In the genomic region with DNA sequence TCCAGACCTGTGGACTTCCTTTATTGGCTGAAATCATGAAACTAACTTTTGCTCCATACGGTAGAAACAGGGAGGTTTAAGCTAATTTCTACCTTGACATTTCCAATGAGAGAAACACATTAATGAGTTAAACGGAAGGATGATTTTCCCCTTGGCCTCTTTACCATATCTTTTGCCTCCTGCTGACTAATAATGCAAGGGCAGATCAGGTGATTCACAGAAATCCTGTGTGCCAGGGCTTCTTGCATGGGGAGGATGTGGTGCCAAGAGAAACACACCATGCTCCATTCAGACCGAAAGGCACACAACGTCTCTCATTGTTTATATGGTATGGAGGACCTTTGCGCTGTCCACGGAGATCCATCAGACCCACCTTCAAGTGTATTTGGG, we compare ENCODE assay signal across 15 cellular contexts. TPM values are rescaled to one million over a fixed set of nuclear protein-coding genes. Genes with fewer than 3 reads are reported as not detected.
A peak's percentile ranks its signal among the peaks of the same experiment; 100 is the strongest.
DNase-seq lines count a peak whose midpoint lies in the region; ATAC-seq and TF ChIP-seq lines count a peak whose summit lies in the region.
"Had no signal": no experiment of that assay in that cellular context is flagged by ENCODE, and none has a peak within 500 bp of the region (broad histone marks: within the 10 kb centered on the region; RNA-seq: fewer than 3 reads in every experiment).

No MANE protein-coding gene starts in this region.

- H3K4me1 Mint-ChIP-seq in activated CD4-positive, alpha-beta T cell treated with anti-CD3 and anti-CD28 coated beads for 36 hours = peaks cover 8% of the 10 kb centered on the region
- no peaks in the 10 kb centered on the region for H3K4me1 Mint-ChIP-seq in activated CD4-positive, alpha-beta T cell treated with anti-CD3 and anti-CD28 coated beads, Interleukin-2, amount 10 ng/mL, durations not matched to agents 24 days and 14 days
- H3K4me1 Mint-ChIP-seq in brain = peaks cover 34% of the 10 kb centered on the region
- H3K4me1 Mint-ChIP-seq in type B pancreatic cell (ENCODE audit: unreplicated experiment) = peaks cover 26% of the 10 kb centered on the region
- no peaks in the 10 kb centered on the region for H3K4me1 Mint-ChIP-seq in activated T-helper 2 cell treated with anti-CD3 and anti-CD28 coated beads, Interferon-gamma antibody, Interleukin-2, Interleukin-4, amounts not matched to agents 10 μg/mL and 5 μg/mL and 100 μg/mL, durations not matched to agents 14 hours and 24 hours and 36 hours (ENCODE audit: low read depth)
- H3K4me1 Mint-ChIP-seq in HFFc6 (ENCODE audit: low read depth) = no peaks in the 10 kb centered on the region; the same call in 1 of the 2 replicates
- H3K4me1 Mint-ChIP-seq: central memory CD8-positive, alpha-beta T cell had no signal

- no peak for ATAC-seq in activated CD4-positive, alpha-beta T cell treated with anti-CD3 and anti-CD28 coated beads for 36 hours
- ATAC-seq in left colon (peak; percentile 20), HG03378 (IDR thresholded peaks at IDR 0.05; ENCODE audit: unreplicated experiment) (no peak)

- POLR2A ChIA-PET in activated CD4-positive, alpha-beta T cell treated with anti-CD3 and anti-CD28 coated beads for 36 hours (lab: Charles Lee) = no interaction called here

- intact Hi-C loops in activated CD4-positive, alpha-beta T cell treated with anti-CD3 and anti-CD28 coated beads for 36 hours (cut with DNase I, micrococcal nuclease) = no loop called here
- intact Hi-C loops in activated CD4-positive, alpha-beta T cell treated with anti-CD3 and anti-CD28 coated beads, Interleukin-2, amount 10 ng/mL, durations not matched to agents 24 days and 14 days (cut with micrococcal nuclease) = no loop called here
- intact Hi-C loops in left colon (cut with DNase I, micrococcal nuclease) = no loop called here
- intact Hi-C loops in activated T-helper 2 cell treated with anti-CD3 and anti-CD28 coated beads, Interferon-gamma antibody, Interleukin-2, Interleukin-4, amounts not matched to agents 10 μg/mL and 5 μg/mL and 100 μg/mL, durations not matched to agents 14 hours and 24 hours and 36 hours (cut with micrococcal nuclease) = no loop called here

- DNase-seq in activated CD4-positive, alpha-beta T cell treated with anti-CD3 and anti-CD28 coated beads for 36 hours = peak; percentile 9
- DNase-seq in activated CD4-positive, alpha-beta T cell treated with anti-CD3 and anti-CD28 coated beads, Interleukin-2, amount 10 ng/mL, durations not matched to agents 24 days and 14 days = no peak
- DNase-seq in left colon (no peak), type B pancreatic cell (ENCODE audit: extremely low spot score, unreplicated experiment) (no peak), HFFc6 (no peak)
- no peak for DNase-seq in activated T-helper 2 cell treated with anti-CD3 and anti-CD28 coated beads, Interferon-gamma antibody, Interleukin-2, Interleukin-4, amounts not matched to agents 10 μg/mL and 5 μg/mL and 100 μg/mL, durations not matched to agents 14 hours and 24 hours and 36 hours (ENCODE audit: low spot score)
- DNase-seq: 8988T; activated T-cell treated with anti-CD3 and anti-CD28 coated beads, Interleukin-2, amount 50 U/mL, for 72 hours; DMS53; glutamatergic neuron; NCI-H2171 had no signal

- CTCF ChIA-PET in activated CD4-positive, alpha-beta T cell treated with anti-CD3 and anti-CD28 coated beads for 36 hours (lab: Charles Lee) = interaction anchor here (0.6 kb wide), 1 partner anchor 45 kb away, joined by 4 read pairs; no protein-coding TSS in a partner anchor

- H3K27ac Mint-ChIP-seq in activated CD4-positive, alpha-beta T cell treated with anti-CD3 and anti-CD28 coated beads for 36 hours = no peak overlapping the region
- H3K27ac Mint-ChIP-seq in activated CD4-positive, alpha-beta T cell treated with anti-CD3 and anti-CD28 coated beads, Interleukin-2, amount 10 ng/mL, durations not matched to agents 24 days and 14 days = no peak overlapping the region
- H3K27ac Mint-ChIP-seq in brain = peak overlapping the region; percentile 86 to 95 (median 90)
- no peak overlapping the region for H3K27ac Mint-ChIP-seq in type B pancreatic cell
- H3K27ac Mint-ChIP-seq in activated T-helper 2 cell treated with anti-CD3 and anti-CD28 coated beads, Interferon-gamma antibody, Interleukin-2, Interleukin-4, amounts not matched to agents 10 μg/mL and 5 μg/mL and 100 μg/mL, durations not matched to agents 14 hours and 24 hours and 36 hours = no peak overlapping the region
- H3K27ac Mint-ChIP-seq in HFFc6 = no peak overlapping the region
- H3K27ac Mint-ChIP-seq: activated T-cell treated with anti-CD3 and anti-CD28 coated beads, Interleukin-2, amount 50 U/mL, for 72 hours; IgD-negative memory B cell had no signal

- TF ChIP-seq CTCF in brain (conservative IDR thresholded peaks at IDR 0.05) (no peak), type B pancreatic cell (conservative IDR thresholded peaks at IDR 0.05) (no peak), HFFc6 (IDR thresholded peaks at IDR 0.05) (no peak)

- H3K4me3 Mint-ChIP-seq in activated CD4-positive, alpha-beta T cell treated with anti-CD3 and anti-CD28 coated beads for 36 hours = no peak overlapping the region
- no peak overlapping the region for H3K4me3 Mint-ChIP-seq in activated CD4-positive, alpha-beta T cell treated with anti-CD3 and anti-CD28 coated beads, Interleukin-2, amount 10 ng/mL, durations not matched to agents 24 days and 14 days
- H3K4me3 Mint-ChIP-seq in brain = peak overlapping the region in 3 of 5 experiments; percentile 30 to 65 (median 57)
- peak overlapping the region; percentile 30 for H3K4me3 Mint-ChIP-seq in type B pancreatic cell
- no peak overlapping the region for H3K4me3 Mint-ChIP-seq in activated T-helper 2 cell treated with anti-CD3 and anti-CD28 coated beads, Interferon-gamma antibody, Interleukin-2, Interleukin-4, amounts not matched to agents 10 μg/mL and 5 μg/mL and 100 μg/mL, durations not matched to agents 14 hours and 24 hours and 36 hours (ENCODE audit: low read depth)
- no peak overlapping the region for H3K4me3 Mint-ChIP-seq in HFFc6
- H3K4me3 Mint-ChIP-seq: activated T-cell treated with anti-CD3 and anti-CD28 coated beads, Interleukin-2, amount 50 U/mL, for 72 hours; central memory CD8-positive, alpha-beta T cell had no signal

- no peaks in the 10 kb centered on the region for H3K36me3 Mint-ChIP-seq in activated CD4-positive, alpha-beta T cell treated with anti-CD3 and anti-CD28 coated beads for 36 hours (ENCODE audit: low read depth)
- H3K36me3 Mint-ChIP-seq in activated CD4-positive, alpha-beta T cell treated with anti-CD3 and anti-CD28 coated beads, Interleukin-2, amount 10 ng/mL, durations not matched to agents 24 days and 14 days (ENCODE audit: low read depth) = no peaks in the 10 kb centered on the region
- no peaks in the 10 kb centered on the region for H3K36me3 Mint-ChIP-seq in brain
- H3K36me3 Mint-ChIP-seq in type B pancreatic cell = no peaks in the 10 kb centered on the region
- no peaks in the 10 kb centered on the region for H3K36me3 Mint-ChIP-seq in activated T-helper 2 cell treated with anti-CD3 and anti-CD28 coated beads, Interferon-gamma antibody, Interleukin-2, Interleukin-4, amounts not matched to agents 10 μg/mL and 5 μg/mL and 100 μg/mL, durations not matched to agents 14 hours and 24 hours and 36 hours (ENCODE audit: low read depth)
- H3K36me3 Mint-ChIP-seq in HFFc6 (ENCODE audit: low read depth) = no peaks in the 10 kb centered on the region

- peaks cover 2% of the 10 kb centered on the region for H3K9me3 Mint-ChIP-seq in activated CD4-positive, alpha-beta T cell treated with anti-CD3 and anti-CD28 coated beads for 36 hours (ENCODE audit: low read depth)
- no peaks in the 10 kb centered on the region for H3K9me3 Mint-ChIP-seq in activated CD4-positive, alpha-beta T cell treated with anti-CD3 and anti-CD28 coated beads, Interleukin-2, amount 10 ng/mL, durations not matched to agents 24 days and 14 days
- H3K9me3 Mint-ChIP-seq in brain = peaks cover 6 to 15% (median 9%) of the 10 kb centered on the region in 5 experiments
- H3K9me3 Mint-ChIP-seq in type B pancreatic cell = no peaks in the 10 kb centered on the region
- no peaks in the 10 kb centered on the region for H3K9me3 Mint-ChIP-seq in activated T-helper 2 cell treated with anti-CD3 and anti-CD28 coated beads, Interferon-gamma antibody, Interleukin-2, Interleukin-4, amounts not matched to agents 10 μg/mL and 5 μg/mL and 100 μg/mL, durations not matched to agents 14 hours and 24 hours and 36 hours
- H3K9me3 Mint-ChIP-seq in HFFc6 = peaks cover 10% of the 10 kb centered on the region
- H3K9me3 Mint-ChIP-seq: IgD-negative memory B cell had no signal

- peaks cover 13% of the 10 kb centered on the region for H3K27me3 Mint-ChIP-seq in activated CD4-positive, alpha-beta T cell treated with anti-CD3 and anti-CD28 coated beads for 36 hours
- H3K27me3 Mint-ChIP-seq in activated CD4-positive, alpha-beta T cell treated with anti-CD3 and anti-CD28 coated beads, Interleukin-2, amount 10 ng/mL, durations not matched to agents 24 days and 14 days = peaks cover 2% of the 10 kb centered on the region
- H3K27me3 Mint-ChIP-seq in brain (no peaks in the 10 kb centered on the region), type B pancreatic cell (no peaks in the 10 kb centered on the region), HFFc6 (ENCODE audit: insufficient read depth) (peaks cover 10% of the 10 kb centered on the region)
- no peaks in the 10 kb centered on the region for H3K27me3 Mint-ChIP-seq in activated T-helper 2 cell treated with anti-CD3 and anti-CD28 coated beads, Interferon-gamma antibody, Interleukin-2, Interleukin-4, amounts not matched to agents 10 μg/mL and 5 μg/mL and 100 μg/mL, durations not matched to agents 14 hours and 24 hours and 36 hours (ENCODE audit: low read depth)

RNA-seq across cellular contexts. Expression of a gene that starts 17.4 kb away (rescaled TPM):
- total RNA-seq in activated CD4-positive, alpha-beta T cell treated with anti-CD3 and anti-CD28 coated beads for 36 hours = under 1 TPM in 1 of 2 experiments, not detected in 1; 0.02 TPM
- total RNA-seq in activated CD4-positive, alpha-beta T cell treated with anti-CD3 and anti-CD28 coated beads, Interleukin-2, amount 10 ng/mL, durations not matched to agents 24 days and 14 days = not detected in 2 replicates
- 0.07 TPM for polyA plus RNA-seq in brain (ENCODE audit: insufficient read depth, low read depth, low replicate concordance)
- total RNA-seq in left colon = 10 to 100 TPM; 28.6 to 41.9 TPM
- 6.7 and 10.0 TPM in 2 replicates for total RNA-seq in type B pancreatic cell (ENCODE audit: low replicate concordance)
- total RNA-seq in activated T-helper 2 cell treated with anti-CD3 and anti-CD28 coated beads, Interferon-gamma antibody, Interleukin-2, Interleukin-4, amounts not matched to agents 10 μg/mL and 5 μg/mL and 100 μg/mL, durations not matched to agents 14 hours and 24 hours and 36 hours = not detected in 2 replicates
- total RNA-seq in HFFc6 (2021; fragmentation: NEBNext Ultra II Directional; extraction: Animal tissue kit (Norgen Biotek cat#: 25700)) = 1 to 10 TPM in 4 of 6 experiments, under 1 TPM in 2; 0.91 to 1.5 (median 1.3) TPM
- polyA plus RNA-seq: IgD-negative memory B cell had no signal

Comparison
In these comparisons a context has a peak if more than half of its experiments do, and no peak if none do; other contexts are left out.
1. H3K27ac Mint-ChIP-seq: peak in brain (5 of 5); none in activated CD4-positive, alpha-beta T cell treated with anti-CD3 and anti-CD28 coated beads for 36 hours (single experiment), activated CD4-positive, alpha-beta T cell treated with anti-CD3 and anti-CD28 coated beads, Interleukin-2, amount 10 ng/mL, durations not matched to agents 24 days and 14 days (single experiment), type B pancreatic cell (single experiment), activated T-helper 2 cell treated with anti-CD3 and anti-CD28 coated beads, Interferon-gamma antibody, Interleukin-2, Interleukin-4, amounts not matched to agents 10 μg/mL and 5 μg/mL and 100 μg/mL, durations not matched to agents 14 hours and 24 hours and 36 hours (single experiment) and HFFc6 (single experiment).
2. H3K4me3 Mint-ChIP-seq: peak in brain (3 of 5) and type B pancreatic cell (single experiment); none in activated CD4-positive, alpha-beta T cell treated with anti-CD3 and anti-CD28 coated beads for 36 hours (single experiment), activated CD4-positive, alpha-beta T cell treated with anti-CD3 and anti-CD28 coated beads, Interleukin-2, amount 10 ng/mL, durations not matched to agents 24 days and 14 days (single experiment), activated T-helper 2 cell treated with anti-CD3 and anti-CD28 coated beads, Interferon-gamma antibody, Interleukin-2, Interleukin-4, amounts not matched to agents 10 μg/mL and 5 μg/mL and 100 μg/mL, durations not matched to agents 14 hours and 24 hours and 36 hours (single experiment) and HFFc6 (single experiment).